ENCODE assay signal across 9 cellular contexts in the genomic region with DNA sequence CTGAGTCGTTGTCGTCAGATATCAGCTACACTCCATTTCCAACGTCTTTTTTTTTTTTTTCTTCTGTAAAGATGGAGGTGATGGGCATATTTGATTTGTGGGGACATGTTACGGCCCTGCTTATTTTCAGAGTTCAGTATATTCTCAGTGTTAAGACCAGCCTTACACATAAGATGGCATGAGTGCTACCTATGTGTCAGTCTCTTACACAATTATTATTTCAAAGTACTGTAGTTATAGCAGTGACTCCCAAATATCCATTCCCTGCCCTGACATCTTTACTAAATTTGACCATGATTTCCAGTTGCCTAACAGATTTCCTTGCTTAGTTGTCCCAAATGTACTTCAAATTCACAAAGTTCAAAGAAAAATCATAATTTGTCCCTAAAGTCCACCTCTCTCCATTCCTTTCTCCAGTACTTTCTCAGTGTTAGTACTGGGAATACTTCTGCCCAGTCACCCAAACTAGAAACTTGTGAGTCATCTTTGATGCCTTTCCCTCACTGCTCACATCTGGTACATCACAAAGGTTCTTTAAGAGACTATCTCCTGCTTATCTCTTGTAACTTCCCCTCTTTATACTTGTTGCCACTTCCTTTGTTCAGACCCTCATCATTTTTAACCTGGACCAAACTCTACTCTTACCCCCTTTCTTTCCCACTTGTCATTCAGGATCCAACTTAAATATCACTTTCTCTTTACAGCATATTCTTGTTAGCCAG.
DNase-seq lines count a peak whose midpoint lies in the region; FAIRE-seq and TF ChIP-seq lines count a peak whose summit lies in the region.
"Had no signal": no experiment of that assay in that cellular context is flagged by ENCODE, and none has a peak within 500 bp of the region (broad histone marks: within the 10 kb centered on the region; RNA-seq: fewer than 3 reads in every experiment).

No MANE protein-coding gene starts in this region.

- H3K36me3 ChIP-seq in OCI-LY7 (ENCODE audit: insufficient read depth, low read length) = peaks cover 5% of the 10 kb centered on the region; the same call in 1 of the 2 replicates
- H3K36me3 ChIP-seq in thyroid gland = no peaks in the 10 kb centered on the region
- no peaks in the 10 kb centered on the region for H3K36me3 ChIP-seq in Peyer's patch

- 88 to 91% methylated on average over 4 of the region's 4 CpGs for WGBS in thyroid gland, 2 donors

- CTCF ChIA-PET in OCI-LY7 (lab: Charles Lee; ENCODE audit: unreplicated experiment) = no interaction called here

- DNase-seq in A172 (ENCODE audit: low spot score) = peak; percentile 69
- DNase-seq in H54 (ENCODE audit: insufficient read length, low spot score) = peak; percentile 7
- peak; percentile 12 to 71 for DNase-seq in SW 1271 (lab: John Stamatoyannopoulos, UW)
- peak; percentile 82 for DNase-seq in fibroblast of mammary gland (ENCODE audit: low read depth)
- DNase-seq in OCI-LY7 (ENCODE audit: low spot score) = no peak
- no peak for DNase-seq in thyroid gland
- DNase-seq in Peyer's patch = no peak
- DNase-seq in HT-29 (ENCODE audit: low spot score) = no peak

- no peaks in the 10 kb centered on the region for H3K9me2 ChIP-seq in OCI-LY7 (ENCODE audit: insufficient read depth, low read length)

- intact Hi-C loops in OCI-LY7 (cut with micrococcal nuclease; ENCODE audit: unreplicated experiment) = no loop called here
- intact Hi-C loops in thyroid gland (cut with DNase I) = no loop called here

- H3K4me3 ChIP-seq in fibroblast of mammary gland (ENCODE audit: control insufficient read depth, low read depth, low read length) (no peak overlapping the region), OCI-LY7 (ENCODE audit: low read depth, low read length, poor library complexity, severe bottlenecking) (no peak overlapping the region), thyroid gland (replicated peaks in 1 of 3) (no peak overlapping the region), Peyer's patch (no peak overlapping the region)

- H3K9me3 ChIP-seq in OCI-LY7 (ENCODE audit: low read length) (no peaks in the 10 kb centered on the region), thyroid gland (no peaks in the 10 kb centered on the region), Peyer's patch (no peaks in the 10 kb centered on the region)

- TF ChIP-seq CTCF in fibroblast of mammary gland (conservative IDR thresholded peaks at IDR 0.05; ENCODE audit: control insufficient read depth, insufficient read depth, low read depth, low read length) (no peak), OCI-LY7 (conservative IDR thresholded peaks at IDR 0.05; ENCODE audit: low read length) (no peak), thyroid gland (IDR thresholded peaks at IDR 0.05) (no peak), Peyer's patch (IDR thresholded peaks at IDR 0.05) (no peak)

- TF ChIP-seq POLR2A in H54 (IDR thresholded peaks at IDR 0.05; ENCODE audit: low read depth, low read length) (no peak), thyroid gland (IDR thresholded peaks at IDR 0.05) (no peak), Peyer's patch (IDR thresholded peaks at IDR 0.05) (no peak)

- H3K27me3 ChIP-seq in thyroid gland (no peaks in the 10 kb centered on the region), Peyer's patch (no peaks in the 10 kb centered on the region)

- peaks cover 23% of the 10 kb centered on the region; the same call in 1 of the 2 replicates for H3K79me2 ChIP-seq in OCI-LY7 (ENCODE audit: insufficient read depth, low read depth, low read length)

- H3K27ac ChIP-seq in OCI-LY7 (ENCODE audit: low read depth, low read length, poor library complexity, severe bottlenecking) = no peak overlapping the region
- H3K27ac ChIP-seq in thyroid gland = no peak overlapping the region
- no peak overlapping the region for H3K27ac ChIP-seq in Peyer's patch
- H3K27ac ChIP-seq: C4-2B had no signal

- BruUV-seq in OCI-LY7 (replicated peaks; lab: Mats Ljungman, UMichigan) = no TSS peak

- H4K20me1 ChIP-seq in OCI-LY7 (ENCODE audit: insufficient read depth, low read length) = peaks cover 14% of the 10 kb centered on the region

- H3K4me2 ChIP-seq in OCI-LY7 (ENCODE audit: low read length) = no peak overlapping the region

- POLR2A ChIA-PET in OCI-LY7 (lab: Charles Lee) = interaction anchor here (0.7 kb wide), 2 partner anchors 170 to 420 kb away, joined by 3 read pairs; no protein-coding TSS in a partner anchor

- FAIRE-seq in H54 (lab: Jason Lieb, UNC) = no peak

- H3K4me1 ChIP-seq in OCI-LY7 (ENCODE audit: insufficient read depth, low read length, poor library complexity, severe bottlenecking) (no peaks in the 10 kb centered on the region), thyroid gland (peaks cover 3 to 13% of the 10 kb centered on the region in 2 donors), Peyer's patch (no peaks in the 10 kb centered on the region)

- H2AFZ ChIP-seq in OCI-LY7 (ENCODE audit: low read length) = no peak overlapping the region

Comparison
In these comparisons a context has a peak if more than half of its experiments do, and no peak if none do; other contexts are left out.
1. DNase-seq: peak in A172 (single experiment), H54 (single experiment), SW 1271 (2 of 2) and fibroblast of mammary gland (single experiment); none in OCI-LY7 (single experiment), thyroid gland (0 of 2), Peyer's patch (0 of 3) and HT-29 (single experiment).